Comparison of ENCODE assay signal across 21 cellular contexts in genomic region chr22:23538502-23538860, GRCh38. TPM values are rescaled to one million over a fixed set of nuclear protein-coding genes. Genes with fewer than 3 reads are reported as not detected.
DNase-seq lines count a peak whose midpoint lies in the region; ATAC-seq and TF ChIP-seq lines count a peak whose summit lies in the region.
"Had no signal": no experiment of that assay in that cellular context is flagged by ENCODE, and none has a peak within 500 bp of the region (broad histone marks: within the 10 kb centered on the region; RNA-seq: fewer than 3 reads in every experiment).

No MANE protein-coding gene starts in this region.

- peak overlapping the region in 1 of 2 experiments; percentile 37 for H3K18ac ChIP-seq in mesenchymal stem cell (ENCODE audit: low read depth in 1 of 2, low read length in 2 of 2)

- no peak for ATAC-seq in GM18517 (IDR thresholded peaks at IDR 0.05; ENCODE audit: unreplicated experiment)

- H3K36me3 ChIP-seq in mesenchymal stem cell (ENCODE audit: control insufficient read depth in 1 of 2, insufficient read depth in 2 of 2, low read depth in 1 of 2, low read length in 2 of 2) (no peaks in the 10 kb centered on the region), testis (ENCODE audit: low read depth, missing control alignments) (no peaks in the 10 kb centered on the region)
- H3K36me3 ChIP-seq: brain microvascular endothelial cell, stomach, vagina had no signal

- H3K4ac ChIP-seq in mesenchymal stem cell (ENCODE audit: low read depth in 1 of 2, low read length in 2 of 2): peak overlapping the region in 1 of 2 experiments; percentile 53

- no peak overlapping the region for H3K23ac ChIP-seq in mesenchymal stem cell (ENCODE audit: low read length in 2 of 2)

- peak in 1 of 3 experiments; percentile 5 for TF ChIP-seq CTCF in testis (IDR thresholded peaks at IDR 0.05)

- H3K4me2 ChIP-seq in mesenchymal stem cell (ENCODE audit: low read length, poor library complexity, severe bottlenecking): no peak overlapping the region

- H3K4me3 ChIP-seq in mesenchymal stem cell (ENCODE audit: insufficient read depth in 1 of 2, low read depth in 1 of 2, low read length in 2 of 2): no peak overlapping the region
- no peak overlapping the region for H3K4me3 ChIP-seq in testis
- H3K4me3 ChIP-seq: stomach, vagina had no signal

- DNase-seq in activated CD8-positive, alpha-beta memory T cell treated with anti-CD3 and anti-CD28 coated beads, Interleukin-2, amount 50 U/mL, for 48 hours: peak; percentile 36
- DNase-seq in activated CD8-positive, alpha-beta memory T cell treated with anti-CD3 and anti-CD28 coated beads for 24 hours: no peak
- DNase-seq in amniotic epithelial cell (ENCODE audit: low read depth) (peak; percentile 47), mesenchymal stem cell (no peak), testis (no peak), SKM-1 (lab: John Stamatoyannopoulos, UW; ENCODE audit: unreplicated experiment) (no peak), NCI-H226 (no peak)
- DNase-seq: activated CD4-positive, CD25-positive, alpha-beta regulatory T cell treated with anti-CD3 and anti-CD28 coated beads, Interleukin-2, amount 50 U/mL, for 72 hours; activated naive CD4-positive, alpha-beta T cell treated with Interleukin-2 at 50 U/mL for 16 hours; CD4-positive, CD25-positive, alpha-beta regulatory T cell; DMS79 treated with DMSO at 0.1 percent for 48 hours; NCI-H1092 treated with DMSO at 0.1 percent for 48 hours; Right ventricle myocardium superior; stomach had no signal

- no peak overlapping the region for H3K9ac ChIP-seq in mesenchymal stem cell (ENCODE audit: low read length)

- H3K27me3 ChIP-seq in mesenchymal stem cell (ENCODE audit: control insufficient read depth in 1 of 2, insufficient read depth in 1 of 2, low read length in 2 of 2): peaks cover 25 to 31% of the 10 kb centered on the region in 2 experiments
- no peaks in the 10 kb centered on the region for H3K27me3 ChIP-seq in testis
- H3K27me3 ChIP-seq: brain microvascular endothelial cell, dorsolateral prefrontal cortex, stomach, vagina had no signal

- intact Hi-C loops in testis (cut with DNase I; ENCODE audit: low total_unique reads): no loop called here

- no peak for TF ChIP-seq POLR2A in testis (IDR thresholded peaks at IDR 0.05)

- H3K4me1 ChIP-seq in mesenchymal stem cell (ENCODE audit: control insufficient read depth, insufficient read depth, low read depth, low read length) (no peaks in the 10 kb centered on the region), testis (peaks cover 70% of the 10 kb centered on the region)

- H2BK5ac ChIP-seq in mesenchymal stem cell (ENCODE audit: low read depth, low read length, poor library complexity, severe bottlenecking): no peak overlapping the region

- H3K9me3 ChIP-seq in mesenchymal stem cell (ENCODE audit: control insufficient read depth, low read length) (no peaks in the 10 kb centered on the region), testis (no peaks in the 10 kb centered on the region)
- H3K9me3 ChIP-seq: stomach, vagina had no signal

- H3K27ac ChIP-seq in mesenchymal stem cell (ENCODE audit: low read length, poor library complexity, severe bottlenecking): no peak overlapping the region
- peak overlapping the region; percentile 80 to 83 for H3K27ac ChIP-seq in testis
- H3K27ac ChIP-seq: brain microvascular endothelial cell, stomach, vagina had no signal

- H3K14ac ChIP-seq in mesenchymal stem cell (ENCODE audit: low read length in 2 of 2): no peak overlapping the region

- no peak overlapping the region for H2BK15ac ChIP-seq in mesenchymal stem cell (ENCODE audit: low read depth, poor library complexity, severe bottlenecking)

- H2BK12ac ChIP-seq in mesenchymal stem cell (ENCODE audit: low read length in 2 of 2): peak overlapping the region; percentile 28 to 79

- no peak overlapping the region for H2AFZ ChIP-seq in mesenchymal stem cell (ENCODE audit: low read depth, low read length)

- H2AK5ac ChIP-seq in mesenchymal stem cell (ENCODE audit: low read length, severe bottlenecking): no peak overlapping the region

- peak overlapping the region; percentile 4 for H4K91ac ChIP-seq in mesenchymal stem cell (ENCODE audit: low read length)

- WGBS in mesenchymal stem cell: 92% methylated on average over 9 of the region's 10 CpGs
- WGBS in testis, 2 donors: 34 to 48% methylated on average over 10 of the region's 10 CpGs

- H4K8ac ChIP-seq in mesenchymal stem cell (ENCODE audit: low read length): no peak overlapping the region

- H2BK120ac ChIP-seq in mesenchymal stem cell (ENCODE audit: low read depth, low read length): no peak overlapping the region

- H3K79me1 ChIP-seq in mesenchymal stem cell (replicated peaks; ENCODE audit: low read length, poor library complexity, severe bottlenecking): no peaks in the 10 kb centered on the region

RNA-seq across cellular contexts. Expression of gene IGLL1, which starts 41.6 kb away (rescaled TPM):
- not detected for polyA plus RNA-seq in mesenchymal stem cell (2013, experiment 1 of 2)
- polyA plus RNA-seq in mesenchymal stem cell (2013, experiment 2 of 2): not detected
- 10 to 100 TPM in 1 of 2 donors, 1 to 10 TPM in 1; 6.9 to 24.6 TPM for total RNA-seq in testis
- polyA plus RNA-seq in testis (ENCODE audit: insufficient read depth, low read depth, low replicate concordance): 36.9 TPM
- total RNA-seq: A673; CD4-positive, CD25-positive, alpha-beta regulatory T cell; fibroblast of lung; myocyte; Right ventricle myocardium superior; vagina had no signal
- polyA plus RNA-seq: CD4-positive, CD25-positive, alpha-beta regulatory T cell; fibroblast of lung; stomach had no signal

Comparison
In these comparisons a context has a peak if more than half of its experiments do, and no peak if none do; other contexts are left out.
1. DNase-seq: peak in activated CD8-positive, alpha-beta memory T cell treated with anti-CD3 and anti-CD28 coated beads, Interleukin-2, amount 50 U/mL, for 48 hours (single experiment) and amniotic epithelial cell (single experiment); none in activated CD8-positive, alpha-beta memory T cell treated with anti-CD3 and anti-CD28 coated beads for 24 hours (single experiment), mesenchymal stem cell (single experiment), testis (single experiment), SKM-1 (single experiment) and NCI-H226 (single experiment).